In the genomic region with DNA sequence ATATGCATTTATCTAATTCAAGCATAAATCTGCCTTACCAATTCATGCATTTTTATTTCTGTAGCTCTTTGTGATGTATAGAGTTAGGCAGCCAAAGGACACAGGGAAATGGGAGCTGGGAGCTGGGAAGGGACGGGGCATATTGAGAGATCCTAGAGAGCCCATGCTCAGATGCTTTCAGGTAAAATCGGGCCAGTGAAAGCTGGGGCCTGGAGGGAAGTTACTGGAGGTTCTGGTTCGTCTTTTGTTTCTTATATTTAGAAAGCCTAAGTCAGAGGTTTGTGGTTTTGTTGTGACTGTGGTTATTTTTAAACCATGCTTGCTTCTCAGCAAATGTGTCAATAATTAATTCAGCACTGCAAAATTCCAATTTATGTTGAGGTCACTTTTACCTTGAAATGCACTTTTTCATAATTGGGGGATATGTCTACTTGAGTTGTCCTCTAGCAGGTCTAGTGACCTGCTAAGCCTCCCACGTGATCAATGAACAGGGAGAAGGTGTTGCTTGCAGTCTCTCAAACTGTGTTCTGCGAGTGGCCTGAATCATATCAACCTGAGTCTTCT, we compare ENCODE assay signal across 9 cellular contexts. TPM values are rescaled to one million over a fixed set of nuclear protein-coding genes. Genes with fewer than 3 reads are reported as not detected.
DNase-seq lines count a peak whose midpoint lies in the region; ATAC-seq and TF ChIP-seq lines count a peak whose summit lies in the region.
"Had no signal": no experiment of that assay in that cellular context is flagged by ENCODE, and none has a peak within 500 bp of the region (broad histone marks: within the 10 kb centered on the region; RNA-seq: fewer than 3 reads in every experiment).

No MANE protein-coding gene starts in this region.

- no peaks in the 10 kb centered on the region for H3K27me3 ChIP-seq in AG04450 (ENCODE audit: control insufficient read depth, insufficient read depth, low read length)
- no peaks in the 10 kb centered on the region for H3K27me3 ChIP-seq in SU-DHL-6 (ENCODE audit: low read length)
- H3K27me3 ChIP-seq in smooth muscle cell (ENCODE audit: low read depth): no peaks in the 10 kb centered on the region
- H3K27me3 ChIP-seq in neuronal stem cell (ENCODE audit: control insufficient read depth in 3 of 3, insufficient read depth in 3 of 3, low read depth in 1 of 3, low read length in 3 of 3): no peaks in the 10 kb centered on the region

- DNase-seq in AG04450 (ENCODE audit: low read depth, low spot score) (no peak), foreskin fibroblast (no peak), smooth muscle cell (lab: John Stamatoyannopoulos, UW; ENCODE audit: unreplicated experiment) (no peak), neuronal stem cell (ENCODE audit: low spot score) (no peak)

- peak; percentile 24 for ATAC-seq in GM21390 (IDR thresholded peaks at IDR 0.05; ENCODE audit: unreplicated experiment)
- ATAC-seq in HG03196 (IDR thresholded peaks at IDR 0.05; ENCODE audit: unreplicated experiment): no peak
- no peak for ATAC-seq in HG03342 (IDR thresholded peaks at IDR 0.05; ENCODE audit: unreplicated experiment)

- H3F3A ChIP-seq in SU-DHL-6 (ENCODE audit: insufficient read depth) (peaks cover 17% of the 10 kb centered on the region), smooth muscle cell (ENCODE audit: low read depth) (peaks cover 29% of the 10 kb centered on the region)

- POLR2A ChIA-PET in AG04450 (lab: Yijun Ruan, JAX): no interaction called here

- no peak overlapping the region for H3K4ac ChIP-seq in neuronal stem cell (ENCODE audit: low read length)

- H3K18ac ChIP-seq in neuronal stem cell (ENCODE audit: low read length): no peak overlapping the region

- H4K91ac ChIP-seq in neuronal stem cell (ENCODE audit: low read depth, low read length, poor library complexity): no peak overlapping the region

- peaks cover 24% of the 10 kb centered on the region for H3K4me1 ChIP-seq in smooth muscle cell (ENCODE audit: low read depth)
- H3K4me1 ChIP-seq in neuronal stem cell (ENCODE audit: control insufficient read depth in 2 of 2, insufficient read depth in 1 of 2, low read depth in 1 of 2, low read length in 2 of 2): peaks cover 14 to 22% of the 10 kb centered on the region in 2 donors

- CTCF ChIA-PET in AG04450 (lab: Charles Lee): interaction anchor here (1.8 to 1.9 kb wide), 2 partner anchors 37 to 303 kb away, joined by 5 to 6 read pairs; no protein-coding TSS in a partner anchor

- H3K9me2 ChIP-seq in SU-DHL-6 (replicated peaks; ENCODE audit: insufficient read depth, low read length): no peaks in the 10 kb centered on the region

- H3K27ac ChIP-seq in AG04450 (ENCODE audit: low read depth, low read length): peak overlapping the region; percentile 23
- H3K27ac ChIP-seq in SU-DHL-6 (ENCODE audit: low read depth, low read length): no peak overlapping the region
- H3K27ac ChIP-seq in smooth muscle cell (ENCODE audit: low read depth): peak overlapping the region; percentile 88
- H3K27ac ChIP-seq in neuronal stem cell (replicated peaks; ENCODE audit: low read length): no peak overlapping the region

- peak overlapping the region; percentile 42 for H3K4me3 ChIP-seq in AG04450 (ENCODE audit: low read depth, low read length)
- H3K4me3 ChIP-seq in SU-DHL-6 (ENCODE audit: insufficient read depth, low read length, poor library complexity, severe bottlenecking): no peak overlapping the region
- peak overlapping the region; percentile 51 to 53 for H3K4me3 ChIP-seq in foreskin fibroblast (ENCODE audit: low read depth in 1 of 2, low read length in 2 of 2)
- H3K4me3 ChIP-seq in smooth muscle cell: peak overlapping the region; percentile 37
- H3K4me3 ChIP-seq in neuronal stem cell (ENCODE audit: low read length in 2 of 2): no peak overlapping the region

- H3K79me2 ChIP-seq in SU-DHL-6 (ENCODE audit: insufficient read depth, low read length) (no peaks in the 10 kb centered on the region), smooth muscle cell (ENCODE audit: low read depth) (no peaks in the 10 kb centered on the region)

- TF ChIP-seq CTCF in AG04450 (IDR thresholded peaks at IDR 0.05; ENCODE audit: low read depth, low read length) (no peak), SU-DHL-6 (IDR thresholded peaks at IDR 0.05; ENCODE audit: insufficient read depth, low read length, poor library complexity, severe bottlenecking) (no peak), foreskin fibroblast (IDR thresholded peaks at IDR 0.05; ENCODE audit: low read depth, low read length) (no peak), smooth muscle cell (IDR thresholded peaks at IDR 0.05; ENCODE audit: borderline replicate concordance, insufficient read depth, poor library complexity, severe bottlenecking) (no peak)

- H3K14ac ChIP-seq in neuronal stem cell (ENCODE audit: low read length): no peak overlapping the region

- no peak overlapping the region for H2AK5ac ChIP-seq in neuronal stem cell (ENCODE audit: low read depth, low read length)

- H3K9me3 ChIP-seq in AG04450 (ENCODE audit: control insufficient read depth, insufficient read depth, low read length) (no peaks in the 10 kb centered on the region), SU-DHL-6 (ENCODE audit: insufficient read depth, low read length) (no peaks in the 10 kb centered on the region), smooth muscle cell (replicated peaks; ENCODE audit: low read depth) (no peaks in the 10 kb centered on the region), neuronal stem cell (replicated peaks in 1 of 2; ENCODE audit: control insufficient read depth in 2 of 2, insufficient read depth in 1 of 2, low read depth in 1 of 2, low read length in 2 of 2) (no peaks in the 10 kb centered on the region)

- no peak overlapping the region for H2AFZ ChIP-seq in SU-DHL-6 (ENCODE audit: low read depth, low read length, severe bottlenecking)
- peak overlapping the region; percentile 79 for H2AFZ ChIP-seq in smooth muscle cell (ENCODE audit: low read depth)
- no peak overlapping the region for H2AFZ ChIP-seq in neuronal stem cell (ENCODE audit: low read length)

- no peak overlapping the region for H3K23ac ChIP-seq in neuronal stem cell (ENCODE audit: low read depth, low read length, poor library complexity)

- no peak overlapping the region for H2BK120ac ChIP-seq in neuronal stem cell (ENCODE audit: low read depth, low read length)

- WGBS in smooth muscle cell (ENCODE audit: low lambda C conversion rate): 59% methylated on average over 5 of the region's 5 CpGs
- WGBS in neuronal stem cell (ENCODE audit: extremely low coverage in 2 of 2, insufficient read length in 2 of 2, insufficient replicate concordance in 1 of 2), 2 donors: no CpG with 5 or more reads among the region's 5 CpGs

- H3K36me3 ChIP-seq in SU-DHL-6 (ENCODE audit: low read length): no peaks in the 10 kb centered on the region
- H3K36me3 ChIP-seq in smooth muscle cell (ENCODE audit: low read depth): no peaks in the 10 kb centered on the region
- H3K36me3 ChIP-seq in neuronal stem cell (replicated peaks in 1 of 2; ENCODE audit: control insufficient read depth in 2 of 2, insufficient read depth in 2 of 2, low read length in 2 of 2): no peaks in the 10 kb centered on the region

- H4K20me1 ChIP-seq in SU-DHL-6 (ENCODE audit: low read depth, low read length): no peaks in the 10 kb centered on the region
- H4K20me1 ChIP-seq in smooth muscle cell (ENCODE audit: low read depth): no peaks in the 10 kb centered on the region

- no peaks in the 10 kb centered on the region for H3K79me1 ChIP-seq in neuronal stem cell (ENCODE audit: low read depth, low read length)

- no peak overlapping the region for H2BK12ac ChIP-seq in neuronal stem cell (ENCODE audit: low read length)

- H3K4me2 ChIP-seq in SU-DHL-6 (ENCODE audit: low read depth, low read length, poor library complexity, severe bottlenecking) (peak overlapping the region; percentile 47), smooth muscle cell (peak overlapping the region; percentile 79), neuronal stem cell (ENCODE audit: insufficient read depth, low read length, poor library complexity, severe bottlenecking) (no peak overlapping the region)

- no peak overlapping the region for H4K8ac ChIP-seq in neuronal stem cell (ENCODE audit: low read depth, low read length)

- H2BK15ac ChIP-seq in neuronal stem cell (ENCODE audit: low read length): no peak overlapping the region

- H2BK5ac ChIP-seq in neuronal stem cell (ENCODE audit: low read length): no peak overlapping the region

- no peak overlapping the region for H3K9ac ChIP-seq in SU-DHL-6 (ENCODE audit: low read length)
- peak overlapping the region; percentile 54 for H3K9ac ChIP-seq in smooth muscle cell (ENCODE audit: low read depth)
- H3K9ac ChIP-seq in neuronal stem cell (ENCODE audit: low read depth, low read length, poor library complexity): no peak overlapping the region

RNA-seq across cellular contexts. Expression of a gene that starts 5.0 kb away (rescaled TPM):
- polyA plus RNA-seq in AG04450 (2011; rRNA removed) (6.3 and 8.7 TPM in 2 replicates), smooth muscle cell (1.7 and 4.6 TPM in 2 replicates)
- 3.0 and 5.1 TPM in 2 replicates for polyA minus RNA-seq in AG04450 (2011; rRNA and poly(A)+ RNA removed)
- 1.2 and 2.1 TPM in 2 replicates for total RNA-seq in smooth muscle cell
- polyA plus RNA-seq in neuronal stem cell (2013, experiment 1 of 2): 0.31 TPM
- polyA plus RNA-seq in neuronal stem cell (2013, experiment 2 of 2): 0.47 TPM

RNA-seq across cellular contexts. Expression of a gene that starts 31.0 kb away (rescaled TPM):
- polyA plus RNA-seq in AG04450 (2011; rRNA removed): 2.9 and 3.8 TPM in 2 replicates
- 1.6 and 2.4 TPM in 2 replicates for polyA minus RNA-seq in AG04450 (2011; rRNA and poly(A)+ RNA removed)
- total RNA-seq in smooth muscle cell: 0.27 and 1.2 TPM in 2 replicates
- polyA plus RNA-seq in smooth muscle cell: 0.72 and 1.5 TPM in 2 replicates
- polyA plus RNA-seq in neuronal stem cell (2013, experiment 1 of 2): 0.04 TPM
- 0.04 TPM for polyA plus RNA-seq in neuronal stem cell (2013, experiment 2 of 2)

RNA-seq across cellular contexts. Expression of a gene that starts 45.1 kb away (rescaled TPM):
- polyA plus RNA-seq in AG04450 (2011; rRNA removed) (not detected in 2 replicates), smooth muscle cell (not detected in 2 replicates)
- not detected in 2 replicates for polyA minus RNA-seq in AG04450 (2011; rRNA and poly(A)+ RNA removed)
- total RNA-seq in smooth muscle cell: not detected in 2 replicates
- polyA plus RNA-seq in neuronal stem cell (2013, experiment 1 of 2): not detected
- not detected for polyA plus RNA-seq in neuronal stem cell (2013, experiment 2 of 2)
- total RNA-seq: dermis microvascular lymphatic vessel endothelial cell had no signal

RNA-seq across cellular contexts. Expression of a gene that starts 59.6 kb away (rescaled TPM):
- 24.3 and 32.8 TPM in 2 replicates for polyA plus RNA-seq in AG04450 (2011; rRNA removed)
- 8.0 and 13.1 TPM in 2 replicates for polyA minus RNA-seq in AG04450 (2011; rRNA and poly(A)+ RNA removed)
- 0.36 and 1.2 TPM in 2 replicates for total RNA-seq in smooth muscle cell
- 0.79 and 1.8 TPM in 2 replicates for polyA plus RNA-seq in smooth muscle cell
- 16.3 TPM for polyA plus RNA-seq in neuronal stem cell (2013, experiment 1 of 2)
- polyA plus RNA-seq in neuronal stem cell (2013, experiment 2 of 2): 15.7 TPM

Comparison
In these comparisons a context has a peak if more than half of its experiments do, and no peak if none do; other contexts are left out.
1. H3K27ac ChIP-seq: peak in AG04450 (single experiment) and smooth muscle cell (single experiment); none in SU-DHL-6 (single experiment) and neuronal stem cell (single experiment).
2. H3K4me3 ChIP-seq: peak in AG04450 (single experiment), foreskin fibroblast (2 of 2) and smooth muscle cell (single experiment); none in SU-DHL-6 (single experiment) and neuronal stem cell (0 of 2).